Comparison of ENCODE assay signal across 1 cellular context in the genomic region with DNA sequence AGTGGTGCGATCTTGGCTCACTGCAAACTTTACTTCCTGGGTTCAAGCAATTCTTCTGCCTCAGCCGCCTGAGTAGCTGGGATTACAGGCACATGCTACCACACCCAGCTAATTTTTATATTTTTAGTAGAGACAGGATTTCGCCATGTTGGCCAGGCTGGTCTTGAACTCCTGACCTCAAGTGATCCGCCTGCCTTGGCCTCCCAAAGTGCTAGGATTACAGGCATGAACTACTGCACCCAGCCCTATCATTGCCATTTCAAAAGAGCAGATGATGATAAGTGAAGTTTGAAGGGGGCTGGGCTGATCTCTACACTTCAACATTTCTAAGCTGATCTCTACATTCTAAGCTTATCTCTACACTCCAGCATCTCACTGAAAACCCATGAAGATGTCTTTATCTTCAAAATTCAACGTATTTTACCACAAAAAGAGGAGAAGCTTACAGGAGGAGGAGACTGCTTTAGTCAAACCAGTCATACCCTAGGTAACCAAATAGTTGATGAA.
TF ChIP-seq lines count a peak whose summit lies in the region.
"Not testable (repeated sequence)": the region's sequence is repeated elsewhere in the genome, so short reads cannot be mapped to it uniquely, and the experiment has no call there.

No MANE protein-coding gene starts in this region.

TF ChIP-seq in K562, 482 proteins besides CTCF, POLR2A, EP300 and RAD21 (continued from another document and continues in another):
- TF ChIP-seq, protein P1, sequence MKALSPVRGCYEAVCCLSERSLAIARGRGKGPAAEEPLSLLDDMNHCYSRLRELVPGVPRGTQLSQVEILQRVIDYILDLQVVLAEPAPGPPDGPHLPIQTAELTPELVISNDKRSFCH (CRISPR knock-in tag; IDR thresholded peaks at IDR 0.05), result not testable (repeated sequence)
- TF ChIP-seq, protein P1 (tag; IDR thresholded peaks at IDR 0.05), result 0 out of 2 replicates have a peak, but pooled peaks have one; percentile 40
- TF ChIP-seq NFATC3 (IDR thresholded peaks at IDR 0.05) (0 out of 2 replicates have a peak, but pooled peaks have one; percentile 45), MTA1 (IDR thresholded peaks at IDR 0.05; ENCODE audit: borderline replicate concordance) (peak; percentile 67; the same call in 1 of the 2 replicates), ESRRA (IDR thresholded peaks at IDR 0.05; ENCODE audit: borderline replicate concordance, low read depth) (peak; percentile 72; the same call in 1 of the 2 replicates), DPF2 (IDR thresholded peaks at IDR 0.05) (peak; percentile 96), FOXK2 (conservative IDR thresholded peaks at IDR 0.05 in 1 of 2, IDR thresholded peaks at IDR 0.05 in 1 of 2; ENCODE audit: low read depth in 2 of 2) (0 out of 4 replicates have a peak, but pooled peaks of 1 of the 2 experiments have one; percentile 22), DMBX1 (CRISPR knock-in tag; IDR thresholded peaks at IDR 0.05; ENCODE audit: borderline replicate concordance) (peak; percentile 51; the same call in 1 of the 2 replicates), HNRNPLL (IDR thresholded peaks at IDR 0.05; ENCODE audit: low read depth, low read length, poor library complexity, severe bottlenecking) (peak; percentile 37), MTA3 (IDR thresholded peaks at IDR 0.05; ENCODE audit: borderline replicate concordance) (peak; percentile 73; the same call in 1 of the 2 replicates), HDAC2 (IDR thresholded peaks at IDR 0.05) (peak; percentile 95), NCOA1 (IDR thresholded peaks at IDR 0.05; ENCODE audit: low read depth) (peak; percentile 79; the same call in 1 of the 2 replicates), GATA2 (CRISPR knock-in tag; IDR thresholded peaks at IDR 0.05) (peak; percentile 91), LEF1 (IDR thresholded peaks at IDR 0.05) (peak; percentile 88), FOSL1 (tag; conservative IDR thresholded peaks at IDR 0.05) (peak; percentile 64), ZNF239 (CRISPR knock-in tag; IDR thresholded peaks at IDR 0.05) (0 out of 2 replicates have a peak, but pooled peaks have one; percentile 26), CBFA2T3 (IDR thresholded peaks at IDR 0.05) (peak; percentile 97), TEAD4 (IDR thresholded peaks at IDR 0.05; ENCODE audit: low read length) (peak; percentile 95), FOXM1 (IDR thresholded peaks at IDR 0.05; ENCODE audit: low read depth) (peak; percentile 93), GATAD2A (IDR thresholded peaks at IDR 0.05) (peak; percentile 50; the same call in 1 of the 2 replicates), CC2D1A (IDR thresholded peaks at IDR 0.05) (peak; percentile 94), SOX6 (IDR thresholded peaks at IDR 0.05) (peak; percentile 86), CTBP1 (IDR thresholded peaks at IDR 0.05; ENCODE audit: borderline replicate concordance) (peak; percentile 96), MXI1 (IDR thresholded peaks at IDR 0.05; ENCODE audit: low read depth, low read length) (peak; percentile 45; the same call in 1 of the 2 replicates), LCOR (CRISPR knock-in tag; IDR thresholded peaks at IDR 0.05) (peak; percentile 76; the same call in 1 of the 2 replicates), TBP (optimal IDR thresholded peaks at IDR 0.05; ENCODE audit: low read depth, low read length) (peak; percentile 68), NBN (IDR thresholded peaks at IDR 0.05; ENCODE audit: low read depth) (peak; percentile 92; the same call in 1 of the 2 replicates)
- TF ChIP-seq, protein P2, sequence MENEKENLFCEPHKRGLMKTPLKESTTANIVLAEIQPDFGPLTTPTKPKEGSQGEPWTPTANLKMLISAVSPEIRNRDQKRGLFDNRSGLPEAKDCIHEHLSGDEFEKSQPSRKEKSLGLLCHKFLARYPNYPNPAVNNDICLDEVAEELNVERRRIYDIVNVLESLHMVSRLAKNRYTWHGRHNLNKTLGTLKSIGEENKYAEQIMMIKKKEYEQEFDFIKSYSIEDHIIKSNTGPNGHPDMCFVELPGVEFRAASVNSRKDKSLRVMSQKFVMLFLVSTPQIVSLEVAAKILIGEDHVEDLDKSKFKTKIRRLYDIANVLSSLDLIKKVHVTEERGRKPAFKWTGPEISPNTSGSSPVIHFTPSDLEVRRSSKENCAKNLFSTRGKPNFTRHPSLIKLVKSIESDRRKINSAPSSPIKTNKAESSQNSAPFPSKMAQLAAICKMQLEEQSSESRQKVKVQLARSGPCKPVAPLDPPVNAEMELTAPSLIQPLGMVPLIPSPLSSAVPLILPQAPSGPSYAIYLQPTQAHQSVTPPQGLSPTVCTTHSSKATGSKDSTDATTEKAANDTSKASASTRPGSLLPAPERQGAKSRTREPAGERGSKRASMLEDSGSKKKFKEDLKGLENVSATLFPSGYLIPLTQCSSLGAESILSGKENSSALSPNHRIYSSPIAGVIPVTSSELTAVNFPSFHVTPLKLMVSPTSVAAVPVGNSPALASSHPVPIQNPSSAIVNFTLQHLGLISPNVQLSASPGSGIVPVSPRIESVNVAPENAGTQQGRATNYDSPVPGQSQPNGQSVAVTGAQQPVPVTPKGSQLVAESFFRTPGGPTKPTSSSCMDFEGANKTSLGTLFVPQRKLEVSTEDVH (IDR thresholded peaks at IDR 0.05; ENCODE audit: low read depth, partially characterized antibody), result peak; percentile 33
- TF ChIP-seq, protein P3, sequence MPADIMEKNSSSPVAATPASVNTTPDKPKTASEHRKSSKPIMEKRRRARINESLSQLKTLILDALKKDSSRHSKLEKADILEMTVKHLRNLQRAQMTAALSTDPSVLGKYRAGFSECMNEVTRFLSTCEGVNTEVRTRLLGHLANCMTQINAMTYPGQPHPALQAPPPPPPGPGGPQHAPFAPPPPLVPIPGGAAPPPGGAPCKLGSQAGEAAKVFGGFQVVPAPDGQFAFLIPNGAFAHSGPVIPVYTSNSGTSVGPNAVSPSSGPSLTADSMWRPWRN (IDR thresholded peaks at IDR 0.05; ENCODE audit: low read depth), result 0 out of 2 replicates have a peak, but pooled peaks have one; percentile 36
- TF ChIP-seq, protein P4, sequence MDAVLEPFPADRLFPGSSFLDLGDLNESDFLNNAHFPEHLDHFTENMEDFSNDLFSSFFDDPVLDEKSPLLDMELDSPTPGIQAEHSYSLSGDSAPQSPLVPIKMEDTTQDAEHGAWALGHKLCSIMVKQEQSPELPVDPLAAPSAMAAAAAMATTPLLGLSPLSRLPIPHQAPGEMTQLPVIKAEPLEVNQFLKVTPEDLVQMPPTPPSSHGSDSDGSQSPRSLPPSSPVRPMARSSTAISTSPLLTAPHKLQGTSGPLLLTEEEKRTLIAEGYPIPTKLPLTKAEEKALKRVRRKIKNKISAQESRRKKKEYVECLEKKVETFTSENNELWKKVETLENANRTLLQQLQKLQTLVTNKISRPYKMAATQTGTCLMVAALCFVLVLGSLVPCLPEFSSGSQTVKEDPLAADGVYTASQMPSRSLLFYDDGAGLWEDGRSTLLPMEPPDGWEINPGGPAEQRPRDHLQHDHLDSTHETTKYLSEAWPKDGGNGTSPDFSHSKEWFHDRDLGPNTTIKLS (IDR thresholded peaks at IDR 0.05; ENCODE audit: borderline replicate concordance, low read depth), result peak; percentile 31; the same call in 1 of the 2 replicates
- TF ChIP-seq, protein P5, sequence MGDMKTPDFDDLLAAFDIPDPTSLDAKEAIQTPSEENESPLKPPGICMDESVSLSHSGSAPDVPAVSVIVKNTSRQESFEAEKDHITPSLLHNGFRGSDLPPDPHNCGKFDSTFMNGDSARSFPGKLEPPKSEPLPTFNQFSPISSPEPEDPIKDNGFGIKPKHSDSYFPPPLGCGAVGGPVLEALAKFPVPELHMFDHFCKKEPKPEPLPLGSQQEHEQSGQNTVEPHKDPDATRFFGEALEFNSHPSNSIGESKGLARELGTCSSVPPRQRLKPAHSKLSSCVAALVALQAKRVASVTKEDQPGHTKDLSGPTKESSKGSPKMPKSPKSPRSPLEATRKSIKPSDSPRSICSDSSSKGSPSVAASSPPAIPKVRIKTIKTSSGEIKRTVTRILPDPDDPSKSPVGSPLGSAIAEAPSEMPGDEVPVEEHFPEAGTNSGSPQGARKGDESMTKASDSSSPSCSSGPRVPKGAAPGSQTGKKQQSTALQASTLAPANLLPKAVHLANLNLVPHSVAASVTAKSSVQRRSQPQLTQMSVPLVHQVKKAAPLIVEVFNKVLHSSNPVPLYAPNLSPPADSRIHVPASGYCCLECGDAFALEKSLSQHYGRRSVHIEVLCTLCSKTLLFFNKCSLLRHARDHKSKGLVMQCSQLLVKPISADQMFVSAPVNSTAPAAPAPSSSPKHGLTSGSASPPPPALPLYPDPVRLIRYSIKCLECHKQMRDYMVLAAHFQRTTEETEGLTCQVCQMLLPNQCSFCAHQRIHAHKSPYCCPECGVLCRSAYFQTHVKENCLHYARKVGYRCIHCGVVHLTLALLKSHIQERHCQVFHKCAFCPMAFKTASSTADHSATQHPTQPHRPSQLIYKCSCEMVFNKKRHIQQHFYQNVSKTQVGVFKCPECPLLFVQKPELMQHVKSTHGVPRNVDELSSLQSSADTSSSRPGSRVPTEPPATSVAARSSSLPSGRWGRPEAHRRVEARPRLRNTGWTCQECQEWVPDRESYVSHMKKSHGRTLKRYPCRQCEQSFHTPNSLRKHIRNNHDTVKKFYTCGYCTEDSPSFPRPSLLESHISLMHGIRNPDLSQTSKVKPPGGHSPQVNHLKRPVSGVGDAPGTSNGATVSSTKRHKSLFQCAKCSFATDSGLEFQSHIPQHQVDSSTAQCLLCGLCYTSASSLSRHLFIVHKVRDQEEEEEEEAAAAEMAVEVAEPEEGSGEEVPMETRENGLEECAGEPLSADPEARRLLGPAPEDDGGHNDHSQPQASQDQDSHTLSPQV (IDR thresholded peaks at IDR 0.05), result peak; percentile 42
- TF ChIP-seq, protein P6, sequence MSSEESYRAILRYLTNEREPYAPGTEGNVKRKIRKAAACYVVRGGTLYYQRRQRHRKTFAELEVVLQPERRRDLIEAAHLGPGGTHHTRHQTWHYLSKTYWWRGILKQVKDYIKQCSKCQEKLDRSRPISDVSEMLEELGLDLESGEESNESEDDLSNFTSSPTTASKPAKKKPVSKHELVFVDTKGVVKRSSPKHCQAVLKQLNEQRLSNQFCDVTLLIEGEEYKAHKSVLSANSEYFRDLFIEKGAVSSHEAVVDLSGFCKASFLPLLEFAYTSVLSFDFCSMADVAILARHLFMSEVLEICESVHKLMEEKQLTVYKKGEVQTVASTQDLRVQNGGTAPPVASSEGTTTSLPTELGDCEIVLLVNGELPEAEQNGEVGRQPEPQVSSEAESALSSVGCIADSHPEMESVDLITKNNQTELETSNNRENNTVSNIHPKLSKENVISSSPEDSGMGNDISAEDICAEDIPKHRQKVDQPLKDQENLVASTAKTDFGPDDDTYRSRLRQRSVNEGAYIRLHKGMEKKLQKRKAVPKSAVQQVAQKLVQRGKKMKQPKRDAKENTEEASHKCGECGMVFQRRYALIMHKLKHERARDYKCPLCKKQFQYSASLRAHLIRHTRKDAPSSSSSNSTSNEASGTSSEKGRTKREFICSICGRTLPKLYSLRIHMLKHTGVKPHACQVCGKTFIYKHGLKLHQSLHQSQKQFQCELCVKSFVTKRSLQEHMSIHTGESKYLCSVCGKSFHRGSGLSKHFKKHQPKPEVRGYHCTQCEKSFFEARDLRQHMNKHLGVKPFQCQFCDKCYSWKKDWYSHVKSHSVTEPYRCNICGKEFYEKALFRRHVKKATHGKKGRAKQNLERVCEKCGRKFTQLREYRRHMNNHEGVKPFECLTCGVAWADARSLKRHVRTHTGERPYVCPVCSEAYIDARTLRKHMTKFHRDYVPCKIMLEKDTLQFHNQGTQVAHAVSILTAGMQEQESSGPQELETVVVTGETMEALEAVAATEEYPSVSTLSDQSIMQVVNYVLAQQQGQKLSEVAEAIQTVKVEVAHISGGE (CRISPR knock-in tag; IDR thresholded peaks at IDR 0.05), result peak in 1 of 3 experiments; percentile 16; a peak in 1 of 6 replicates
- TF ChIP-seq, protein P7, sequence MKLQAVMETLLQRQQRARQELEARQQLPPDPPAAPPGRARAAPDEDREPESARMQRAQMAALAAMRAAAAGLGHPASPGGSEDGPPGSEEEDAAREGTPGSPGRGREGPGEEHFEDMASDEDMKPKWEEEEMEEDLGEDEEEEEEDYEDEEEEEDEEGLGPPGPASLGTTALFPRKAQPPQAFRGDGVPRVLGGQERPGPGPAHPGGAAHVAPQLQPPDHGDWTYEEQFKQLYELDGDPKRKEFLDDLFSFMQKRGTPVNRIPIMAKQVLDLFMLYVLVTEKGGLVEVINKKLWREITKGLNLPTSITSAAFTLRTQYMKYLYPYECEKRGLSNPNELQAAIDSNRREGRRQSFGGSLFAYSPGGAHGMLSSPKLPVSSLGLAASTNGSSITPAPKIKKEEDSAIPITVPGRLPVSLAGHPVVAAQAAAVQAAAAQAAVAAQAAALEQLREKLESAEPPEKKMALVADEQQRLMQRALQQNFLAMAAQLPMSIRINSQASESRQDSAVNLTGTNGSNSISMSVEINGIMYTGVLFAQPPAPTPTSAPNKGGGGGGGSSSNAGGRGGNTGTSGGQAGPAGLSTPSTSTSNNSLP (IDR thresholded peaks at IDR 0.05; ENCODE audit: borderline replicate concordance, low read depth, low read length), result peak; percentile 66; the same call in 1 of the 2 replicates
- not testable (repeated sequence) for TF ChIP-seq TEAD4 (CRISPR knock-in tag; IDR thresholded peaks at IDR 0.05; ENCODE audit: borderline replicate concordance); FOXM1 (CRISPR knock-in tag; IDR thresholded peaks at IDR 0.05; ENCODE audit: low read depth)
- TF ChIP-seq, protein P8, sequence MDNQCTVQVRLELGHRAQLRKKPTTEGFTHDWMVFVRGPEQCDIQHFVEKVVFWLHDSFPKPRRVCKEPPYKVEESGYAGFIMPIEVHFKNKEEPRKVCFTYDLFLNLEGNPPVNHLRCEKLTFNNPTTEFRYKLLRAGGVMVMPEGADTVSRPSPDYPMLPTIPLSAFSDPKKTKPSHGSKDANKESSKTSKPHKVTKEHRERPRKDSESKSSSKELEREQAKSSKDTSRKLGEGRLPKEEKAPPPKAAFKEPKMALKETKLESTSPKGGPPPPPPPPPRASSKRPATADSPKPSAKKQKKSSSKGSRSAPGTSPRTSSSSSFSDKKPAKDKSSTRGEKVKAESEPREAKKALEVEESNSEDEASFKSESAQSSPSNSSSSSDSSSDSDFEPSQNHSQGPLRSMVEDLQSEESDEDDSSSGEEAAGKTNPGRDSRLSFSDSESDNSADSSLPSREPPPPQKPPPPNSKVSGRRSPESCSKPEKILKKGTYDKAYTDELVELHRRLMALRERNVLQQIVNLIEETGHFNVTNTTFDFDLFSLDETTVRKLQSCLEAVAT (IDR thresholded peaks at IDR 0.05), result peak in 1 of 2 experiments; percentile 78; a peak in 2 of 4 replicates
- TF ChIP-seq, protein P9, sequence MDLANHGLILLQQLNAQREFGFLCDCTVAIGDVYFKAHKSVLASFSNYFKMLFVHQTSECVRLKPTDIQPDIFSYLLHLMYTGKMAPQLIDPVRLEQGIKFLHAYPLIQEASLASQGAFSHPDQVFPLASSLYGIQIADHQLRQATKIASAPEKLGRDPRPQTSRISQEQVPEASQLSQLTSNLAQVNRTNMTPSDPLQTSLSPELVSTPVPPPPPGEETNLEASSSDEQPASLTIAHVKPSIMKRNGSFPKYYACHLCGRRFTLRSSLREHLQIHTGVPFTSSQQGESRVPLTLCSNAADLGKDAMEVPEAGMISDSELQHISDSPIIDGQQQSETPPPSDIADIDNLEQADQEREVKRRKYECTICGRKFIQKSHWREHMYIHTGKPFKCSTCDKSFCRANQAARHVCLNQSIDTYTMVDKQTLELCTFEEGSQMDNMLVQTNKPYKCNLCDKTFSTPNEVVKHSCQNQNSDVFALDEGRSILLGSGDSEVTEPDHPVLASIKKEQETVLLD (IDR thresholded peaks at IDR 0.05), result peak; percentile 65; the same call in 1 of the 2 replicates
